Comparison of ENCODE assay signal across 3 cellular contexts in the genomic region with DNA sequence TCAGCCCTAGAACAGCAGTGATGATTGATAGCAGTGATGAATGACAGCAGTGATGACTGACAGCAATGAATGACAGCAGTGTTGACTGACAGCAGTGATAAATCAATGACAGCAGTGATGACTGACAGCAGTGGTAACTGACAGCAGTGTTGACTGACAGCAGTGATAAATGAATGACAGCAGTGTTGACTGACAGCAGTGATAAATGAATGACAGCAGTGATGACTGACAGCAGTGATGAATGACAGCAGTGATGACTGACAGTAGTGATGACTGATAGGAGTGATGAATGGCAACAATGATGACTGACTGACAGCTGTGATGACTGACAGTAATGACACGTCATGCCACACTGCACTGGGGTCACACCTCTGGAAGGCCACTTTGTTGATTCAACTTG.
TF ChIP-seq lines count a peak whose summit lies in the region.

No MANE protein-coding gene starts in this region.

TF ChIP-seq in SK-N-SH, 30 proteins besides CTCF, POLR2A, EP300 and RAD21:
- TF ChIP-seq, protein P1, sequence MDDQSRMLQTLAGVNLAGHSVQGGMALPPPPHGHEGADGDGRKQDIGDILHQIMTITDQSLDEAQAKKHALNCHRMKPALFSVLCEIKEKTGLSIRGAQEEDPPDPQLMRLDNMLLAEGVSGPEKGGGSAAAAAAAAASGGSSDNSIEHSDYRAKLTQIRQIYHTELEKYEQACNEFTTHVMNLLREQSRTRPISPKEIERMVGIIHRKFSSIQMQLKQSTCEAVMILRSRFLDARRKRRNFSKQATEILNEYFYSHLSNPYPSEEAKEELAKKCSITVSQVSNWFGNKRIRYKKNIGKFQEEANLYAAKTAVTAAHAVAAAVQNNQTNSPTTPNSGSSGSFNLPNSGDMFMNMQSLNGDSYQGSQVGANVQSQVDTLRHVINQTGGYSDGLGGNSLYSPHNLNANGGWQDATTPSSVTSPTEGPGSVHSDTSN (IDR thresholded peaks at IDR 0.05) = peak; percentile 52; the same call in 1 of the 2 replicates
- no peak for TF ChIP-seq FOXM1 (IDR thresholded peaks at IDR 0.05; ENCODE audit: low read depth)
TF ChIP-seq in SK-N-SH: peak in this region for 1.

TF ChIP-seq in SK-N-SH treated with all-trans-retinoic acid at 6 μM for 48 hours, 23 proteins besides CTCF, POLR2A, EP300 and RAD21 (continued from another document):
- TF ChIP-seq, protein P2, sequence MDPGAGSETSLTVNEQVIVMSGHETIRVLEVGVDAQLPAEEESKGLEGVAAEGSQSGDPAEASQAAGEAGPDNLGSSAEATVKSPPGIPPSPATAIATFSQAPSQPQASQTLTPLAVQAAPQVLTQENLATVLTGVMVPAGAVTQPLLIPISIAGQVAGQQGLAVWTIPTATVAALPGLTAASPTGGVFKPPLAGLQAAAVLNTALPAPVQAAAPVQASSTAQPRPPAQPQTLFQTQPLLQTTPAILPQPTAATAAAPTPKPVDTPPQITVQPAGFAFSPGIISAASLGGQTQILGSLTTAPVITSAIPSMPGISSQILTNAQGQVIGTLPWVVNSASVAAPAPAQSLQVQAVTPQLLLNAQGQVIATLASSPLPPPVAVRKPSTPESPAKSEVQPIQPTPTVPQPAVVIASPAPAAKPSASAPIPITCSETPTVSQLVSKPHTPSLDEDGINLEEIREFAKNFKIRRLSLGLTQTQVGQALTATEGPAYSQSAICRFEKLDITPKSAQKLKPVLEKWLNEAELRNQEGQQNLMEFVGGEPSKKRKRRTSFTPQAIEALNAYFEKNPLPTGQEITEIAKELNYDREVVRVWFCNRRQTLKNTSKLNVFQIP (CRISPR knock-in tag; IDR thresholded peaks at IDR 0.05; ENCODE audit: borderline replicate concordance, low read depth) = no peak
- TF ChIP-seq BACH2 (CRISPR knock-in tag; IDR thresholded peaks at IDR 0.05; ENCODE audit: borderline replicate concordance) (no peak), PPARA (CRISPR knock-in tag; IDR thresholded peaks at IDR 0.05; ENCODE audit: borderline replicate concordance) (no peak), ARNTL (CRISPR knock-in tag; IDR thresholded peaks at IDR 0.05; ENCODE audit: borderline replicate concordance, low read depth) (no peak), ESRRG (CRISPR knock-in tag; IDR thresholded peaks at IDR 0.05) (no peak), ZNF565 (CRISPR knock-in tag; conservative IDR thresholded peaks at IDR 0.05; ENCODE audit: low read depth) (no peak), OSR1 (CRISPR knock-in tag; IDR thresholded peaks at IDR 0.05) (no peak), RARB (CRISPR knock-in tag; IDR thresholded peaks at IDR 0.05) (no peak), ZNF70 (CRISPR knock-in tag; IDR thresholded peaks at IDR 0.05) (no peak), ZFP30 (CRISPR knock-in tag; IDR thresholded peaks at IDR 0.05) (no peak), TOX (CRISPR knock-in tag; IDR thresholded peaks at IDR 0.05; ENCODE audit: borderline replicate concordance) (no peak), TCF4 (CRISPR knock-in tag; IDR thresholded peaks at IDR 0.05; ENCODE audit: borderline replicate concordance) (no peak), ZNF8 (CRISPR knock-in tag; IDR thresholded peaks at IDR 0.05) (no peak), ZFP3 (CRISPR knock-in tag; IDR thresholded peaks at IDR 0.05) (no peak)
- TF ChIP-seq, protein P3, sequence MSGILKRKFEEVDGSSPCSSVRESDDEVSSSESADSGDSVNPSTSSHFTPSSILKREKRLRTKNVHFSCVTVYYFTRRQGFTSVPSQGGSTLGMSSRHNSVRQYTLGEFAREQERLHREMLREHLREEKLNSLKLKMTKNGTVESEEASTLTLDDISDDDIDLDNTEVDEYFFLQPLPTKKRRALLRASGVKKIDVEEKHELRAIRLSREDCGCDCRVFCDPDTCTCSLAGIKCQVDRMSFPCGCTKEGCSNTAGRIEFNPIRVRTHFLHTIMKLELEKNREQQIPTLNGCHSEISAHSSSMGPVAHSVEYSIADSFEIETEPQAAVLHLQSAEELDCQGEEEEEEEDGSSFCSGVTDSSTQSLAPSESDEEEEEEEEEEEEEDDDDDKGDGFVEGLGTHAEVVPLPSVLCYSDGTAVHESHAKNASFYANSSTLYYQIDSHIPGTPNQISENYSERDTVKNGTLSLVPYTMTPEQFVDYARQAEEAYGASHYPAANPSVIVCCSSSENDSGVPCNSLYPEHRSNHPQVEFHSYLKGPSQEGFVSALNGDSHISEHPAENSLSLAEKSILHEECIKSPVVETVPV (CRISPR knock-in tag; IDR thresholded peaks at IDR 0.05) = no peak
- TF ChIP-seq, protein P4, sequence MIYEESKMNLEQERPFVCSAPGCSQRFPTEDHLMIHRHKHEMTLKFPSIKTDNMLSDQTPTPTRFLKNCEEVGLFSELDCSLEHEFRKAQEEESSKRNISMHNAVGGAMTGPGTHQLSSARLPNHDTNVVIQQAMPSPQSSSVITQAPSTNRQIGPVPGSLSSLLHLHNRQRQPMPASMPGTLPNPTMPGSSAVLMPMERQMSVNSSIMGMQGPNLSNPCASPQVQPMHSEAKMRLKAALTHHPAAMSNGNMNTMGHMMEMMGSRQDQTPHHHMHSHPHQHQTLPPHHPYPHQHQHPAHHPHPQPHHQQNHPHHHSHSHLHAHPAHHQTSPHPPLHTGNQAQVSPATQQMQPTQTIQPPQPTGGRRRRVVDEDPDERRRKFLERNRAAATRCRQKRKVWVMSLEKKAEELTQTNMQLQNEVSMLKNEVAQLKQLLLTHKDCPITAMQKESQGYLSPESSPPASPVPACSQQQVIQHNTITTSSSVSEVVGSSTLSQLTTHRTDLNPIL (CRISPR knock-in tag; IDR thresholded peaks at IDR 0.05; ENCODE audit: low read depth) = no peak
- TF ChIP-seq, protein P5, sequence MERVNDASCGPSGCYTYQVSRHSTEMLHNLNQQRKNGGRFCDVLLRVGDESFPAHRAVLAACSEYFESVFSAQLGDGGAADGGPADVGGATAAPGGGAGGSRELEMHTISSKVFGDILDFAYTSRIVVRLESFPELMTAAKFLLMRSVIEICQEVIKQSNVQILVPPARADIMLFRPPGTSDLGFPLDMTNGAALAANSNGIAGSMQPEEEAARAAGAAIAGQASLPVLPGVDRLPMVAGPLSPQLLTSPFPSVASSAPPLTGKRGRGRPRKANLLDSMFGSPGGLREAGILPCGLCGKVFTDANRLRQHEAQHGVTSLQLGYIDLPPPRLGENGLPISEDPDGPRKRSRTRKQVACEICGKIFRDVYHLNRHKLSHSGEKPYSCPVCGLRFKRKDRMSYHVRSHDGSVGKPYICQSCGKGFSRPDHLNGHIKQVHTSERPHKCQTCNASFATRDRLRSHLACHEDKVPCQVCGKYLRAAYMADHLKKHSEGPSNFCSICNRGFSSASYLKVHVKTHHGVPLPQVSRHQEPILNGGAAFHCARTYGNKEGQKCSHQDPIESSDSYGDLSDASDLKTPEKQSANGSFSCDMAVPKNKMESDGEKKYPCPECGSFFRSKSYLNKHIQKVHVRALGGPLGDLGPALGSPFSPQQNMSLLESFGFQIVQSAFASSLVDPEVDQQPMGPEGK (CRISPR knock-in tag; IDR thresholded peaks at IDR 0.05; ENCODE audit: borderline replicate concordance) = no peak

TF ChIP-seq in K562, 482 proteins besides CTCF, POLR2A, EP300 and RAD21:
- TF ChIP-seq, protein P6, sequence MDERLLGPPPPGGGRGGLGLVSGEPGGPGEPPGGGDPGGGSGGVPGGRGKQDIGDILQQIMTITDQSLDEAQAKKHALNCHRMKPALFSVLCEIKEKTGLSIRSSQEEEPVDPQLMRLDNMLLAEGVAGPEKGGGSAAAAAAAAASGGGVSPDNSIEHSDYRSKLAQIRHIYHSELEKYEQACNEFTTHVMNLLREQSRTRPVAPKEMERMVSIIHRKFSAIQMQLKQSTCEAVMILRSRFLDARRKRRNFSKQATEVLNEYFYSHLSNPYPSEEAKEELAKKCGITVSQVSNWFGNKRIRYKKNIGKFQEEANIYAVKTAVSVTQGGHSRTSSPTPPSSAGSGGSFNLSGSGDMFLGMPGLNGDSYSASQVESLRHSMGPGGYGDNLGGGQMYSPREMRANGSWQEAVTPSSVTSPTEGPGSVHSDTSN (CRISPR knock-in tag; IDR thresholded peaks at IDR 0.05; ENCODE audit: low read depth) = peak; percentile 74
- TF ChIP-seq, protein P6 (tag; conservative IDR thresholded peaks at IDR 0.05; ENCODE audit: low read depth) = peak; percentile 97
- TF ChIP-seq KDM4B (IDR thresholded peaks at IDR 0.05; ENCODE audit: borderline replicate concordance in 2 of 2, low read depth in 1 of 2) = peak in 1 of 2 experiments; percentile 98; a peak in 2 of 4 replicates
- TF ChIP-seq TRIM24 (IDR thresholded peaks at IDR 0.05) = peak; percentile 18 to 77; a peak in 3 of 4 replicates
- no peak for TF ChIP-seq ZNF778 (CRISPR knock-in tag; IDR thresholded peaks at IDR 0.05)
- peak; percentile 91 for TF ChIP-seq LEF1 (IDR thresholded peaks at IDR 0.05)
- TF ChIP-seq, protein P7, sequence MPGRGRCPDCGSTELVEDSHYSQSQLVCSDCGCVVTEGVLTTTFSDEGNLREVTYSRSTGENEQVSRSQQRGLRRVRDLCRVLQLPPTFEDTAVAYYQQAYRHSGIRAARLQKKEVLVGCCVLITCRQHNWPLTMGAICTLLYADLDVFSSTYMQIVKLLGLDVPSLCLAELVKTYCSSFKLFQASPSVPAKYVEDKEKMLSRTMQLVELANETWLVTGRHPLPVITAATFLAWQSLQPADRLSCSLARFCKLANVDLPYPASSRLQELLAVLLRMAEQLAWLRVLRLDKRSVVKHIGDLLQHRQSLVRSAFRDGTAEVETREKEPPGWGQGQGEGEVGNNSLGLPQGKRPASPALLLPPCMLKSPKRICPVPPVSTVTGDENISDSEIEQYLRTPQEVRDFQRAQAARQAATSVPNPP (IDR thresholded peaks at IDR 0.05; ENCODE audit: borderline replicate concordance, insufficient read depth, insufficient read length) = no peak
- peak; percentile 99 for TF ChIP-seq ARHGAP35 (IDR thresholded peaks at IDR 0.05; ENCODE audit: partially characterized antibody)
- TF ChIP-seq ARID1B (IDR thresholded peaks at IDR 0.05) = peak; percentile 26; the same call in 1 of the 2 replicates
- TF ChIP-seq RBM39 (optimal IDR thresholded peaks at IDR 0.05; ENCODE audit: low read depth, low read length) = no peak
- TF ChIP-seq TRIM28 (IDR thresholded peaks at IDR 0.05) = peak; percentile 55; the same call in 1 of the 2 replicates
- no peak for TF ChIP-seq ZC3H4 (CRISPR knock-in tag; IDR thresholded peaks at IDR 0.05; ENCODE audit: borderline replicate concordance)
- TF ChIP-seq TEAD4 (IDR thresholded peaks at IDR 0.05; ENCODE audit: low read length) = peak; percentile 70
- TF ChIP-seq TEAD4 (CRISPR knock-in tag; IDR thresholded peaks at IDR 0.05; ENCODE audit: borderline replicate concordance) = no peak
- peak; percentile 99 for TF ChIP-seq MEIS2 (IDR thresholded peaks at IDR 0.05; ENCODE audit: partially characterized antibody)
- TF ChIP-seq ZNF124 (CRISPR knock-in tag; IDR thresholded peaks at IDR 0.05) = no peak
- TF ChIP-seq, protein P8, sequence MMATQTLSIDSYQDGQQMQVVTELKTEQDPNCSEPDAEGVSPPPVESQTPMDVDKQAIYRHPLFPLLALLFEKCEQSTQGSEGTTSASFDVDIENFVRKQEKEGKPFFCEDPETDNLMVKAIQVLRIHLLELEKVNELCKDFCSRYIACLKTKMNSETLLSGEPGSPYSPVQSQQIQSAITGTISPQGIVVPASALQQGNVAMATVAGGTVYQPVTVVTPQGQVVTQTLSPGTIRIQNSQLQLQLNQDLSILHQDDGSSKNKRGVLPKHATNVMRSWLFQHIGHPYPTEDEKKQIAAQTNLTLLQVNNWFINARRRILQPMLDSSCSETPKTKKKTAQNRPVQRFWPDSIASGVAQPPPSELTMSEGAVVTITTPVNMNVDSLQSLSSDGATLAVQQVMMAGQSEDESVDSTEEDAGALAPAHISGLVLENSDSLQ (IDR thresholded peaks at IDR 0.05) = peak; percentile 98
- TF ChIP-seq DIDO1 (tag; IDR thresholded peaks at IDR 0.05; ENCODE audit: low read depth) = no peak
- TF ChIP-seq MIER1 (IDR thresholded peaks at IDR 0.05; ENCODE audit: low read depth) = no peak
- 0 out of 2 replicates have a peak, but pooled peaks have one; percentile 53 for TF ChIP-seq CBX5 (IDR thresholded peaks at IDR 0.05; ENCODE audit: borderline replicate concordance, low read depth)
- TF ChIP-seq PML (IDR thresholded peaks at IDR 0.05; ENCODE audit: low read length) = peak; percentile 72
- no peak for TF ChIP-seq SMAD4 (CRISPR knock-in tag; conservative IDR thresholded peaks at IDR 0.05)
- TF ChIP-seq STAT5A (IDR thresholded peaks at IDR 0.05; ENCODE audit: borderline replicate concordance, low read length) = 0 out of 2 replicates have a peak, but pooled peaks have one; percentile 25
- TF ChIP-seq TBP (optimal IDR thresholded peaks at IDR 0.05; ENCODE audit: low read depth, low read length) = no peak
TF ChIP-seq in K562: peak in this region for 13.
